8 cellular contexts compared by ENCODE assay signal in the genomic region with DNA sequence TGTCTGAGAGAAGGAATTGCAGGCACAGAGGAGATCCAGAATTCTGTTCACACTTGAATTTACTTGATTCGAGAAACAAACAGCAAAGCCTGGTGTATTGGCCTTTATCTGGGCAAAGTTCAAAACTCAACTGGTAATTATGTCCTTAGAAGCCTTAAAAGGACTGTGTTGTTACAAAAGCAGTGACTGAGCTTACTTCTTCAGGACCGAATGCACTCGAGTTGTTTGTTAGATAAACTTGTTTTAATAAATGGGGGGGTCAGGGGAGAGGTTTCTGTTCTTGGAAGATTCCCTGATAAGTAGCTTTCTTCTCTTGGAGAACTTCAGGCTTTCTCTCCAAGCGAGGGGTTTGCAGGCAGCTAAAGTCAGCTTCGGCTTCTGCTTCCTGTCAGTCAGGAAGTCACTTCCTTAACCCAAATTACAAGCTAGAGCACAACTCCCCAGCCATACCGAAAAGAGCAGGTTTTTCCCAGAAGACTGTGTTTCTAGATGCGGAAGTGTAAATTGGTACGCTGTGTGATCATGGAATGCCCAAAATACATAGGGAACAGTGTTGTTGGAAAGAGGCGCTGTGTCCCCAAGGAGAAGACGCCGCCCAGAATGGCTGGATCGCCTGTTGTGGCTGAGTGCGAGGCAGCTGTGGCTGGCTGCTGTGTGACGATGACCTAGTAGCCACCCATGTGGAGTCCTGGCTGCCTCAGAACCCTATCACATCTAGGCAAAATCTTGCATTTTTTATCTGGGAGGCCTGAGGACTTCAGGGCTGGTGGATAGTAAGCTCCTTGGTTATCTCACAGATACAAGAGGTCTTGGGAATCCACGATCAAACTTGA.
DNase-seq lines count a peak whose midpoint lies in the region; ATAC-seq and TF ChIP-seq lines count a peak whose summit lies in the region.

No MANE protein-coding gene starts in this region.

- TF ChIP-seq CTCF in OCI-LY7 (conservative IDR thresholded peaks at IDR 0.05; ENCODE audit: low read length) (no peak), fibroblast of pulmonary artery (IDR thresholded peaks at IDR 0.05; ENCODE audit: low read length, missing control alignments) (no peak), ovary (IDR thresholded peaks at IDR 0.05) (no peak)

- CTCF ChIA-PET in OCI-LY7 (lab: Charles Lee; ENCODE audit: unreplicated experiment): no interaction called here

- H3K9me2 ChIP-seq in OCI-LY7 (ENCODE audit: insufficient read depth, low read length): no peaks in the 10 kb centered on the region

- no peaks in the 10 kb centered on the region for H3K4me1 ChIP-seq in OCI-LY7 (ENCODE audit: insufficient read depth, low read length, poor library complexity, severe bottlenecking)
- H3K4me1 ChIP-seq in ovary (ENCODE audit: insufficient read depth): peaks cover 52% of the 10 kb centered on the region

- no peaks in the 10 kb centered on the region for H4K20me1 ChIP-seq in OCI-LY7 (ENCODE audit: insufficient read depth, low read length)

- BruUV-seq in OCI-LY7 (replicated peaks; lab: Mats Ljungman, UMichigan): no TSS peak

- H3K27ac ChIP-seq in OCI-LY7 (ENCODE audit: low read depth, low read length, poor library complexity, severe bottlenecking) (no peak overlapping the region), ovary (peak overlapping the region; percentile 22 to 53)

- H3K36me3 ChIP-seq in OCI-LY7 (ENCODE audit: insufficient read depth, low read length) (no peaks in the 10 kb centered on the region), ovary (no peaks in the 10 kb centered on the region)

- ATAC-seq in GM19035 (IDR thresholded peaks at IDR 0.05; ENCODE audit: unreplicated experiment) (no peak), GM21423 (IDR thresholded peaks at IDR 0.05; ENCODE audit: unreplicated experiment) (no peak)

- intact Hi-C loops in OCI-LY7 (cut with micrococcal nuclease; ENCODE audit: unreplicated experiment) (no loop called here), ovary (cut with DNase I) (no loop called here)

- no peaks in the 10 kb centered on the region for H3K79me2 ChIP-seq in OCI-LY7 (ENCODE audit: insufficient read depth, low read depth, low read length)

- H3K4me2 ChIP-seq in OCI-LY7 (ENCODE audit: low read length): peak overlapping the region; percentile 12; the same call in 1 of the 2 replicates

- POLR2A ChIA-PET in OCI-LY7 (lab: Charles Lee): interaction anchor here (0.7 to 1.3 kb wide), 2 partner anchors 11 to 94 kb away, joined by 3 to 4 read pairs; no protein-coding TSS in a partner anchor

- 27 to 35% (median 33%) methylated on average over 15 of the region's 15 CpGs for WGBS in ovary, 3 donors

- H2AFZ ChIP-seq in OCI-LY7 (ENCODE audit: low read length): no peak overlapping the region

- H3K4me3 ChIP-seq in OCI-LY7 (ENCODE audit: low read depth, low read length, poor library complexity, severe bottlenecking) (no peak overlapping the region), fibroblast of pulmonary artery (replicated peaks; ENCODE audit: low read depth, low read length) (no peak overlapping the region), ovary (no peak overlapping the region)

- DNase-seq in AML-193 (lab: John Stamatoyannopoulos, UW): peak; percentile 21 to 31
- no peak for DNase-seq in OCI-LY7 (ENCODE audit: low spot score)
- DNase-seq in fibroblast of pulmonary artery (ENCODE audit: low read depth): peak; percentile 36
- DNase-seq in ovary: no peak
- DNase-seq in hepatic stellate cell (ENCODE audit: low spot score): no peak
- no peak for DNase-seq in NCI-H1105 treated with DMSO at 0.1 percent for 48 hours (lab: John Stamatoyannopoulos, UW)

- H3K9me3 ChIP-seq in OCI-LY7 (ENCODE audit: low read length): no peaks in the 10 kb centered on the region
- H3K9me3 ChIP-seq in ovary: no peaks in the 10 kb centered on the region

- no peak for TF ChIP-seq EP300 in ovary (IDR thresholded peaks at IDR 0.05)

- H3K27me3 ChIP-seq in ovary: no peaks in the 10 kb centered on the region

- no peak for TF ChIP-seq POLR2A in ovary (IDR thresholded peaks at IDR 0.05)

Comparison
In these comparisons a context has a peak if more than half of its experiments do, and no peak if none do; other contexts are left out.
1. DNase-seq: peak in AML-193 (2 of 2) and fibroblast of pulmonary artery (single experiment); none in OCI-LY7 (single experiment), ovary (0 of 5), hepatic stellate cell (single experiment) and NCI-H1105 treated with DMSO at 0.1 percent for 48 hours (single experiment).